8 cellular contexts compared by ENCODE assay signal in genomic region chr10:116490028-116490662, GRCh38. TPM values are rescaled to one million over a fixed set of nuclear protein-coding genes. Genes with fewer than 3 reads are reported as not detected.
DNase-seq lines count a peak whose midpoint lies in the region; ATAC-seq and TF ChIP-seq lines count a peak whose summit lies in the region.
"Had no signal": no experiment of that assay in that cellular context is flagged by ENCODE, and none has a peak within 500 bp of the region (broad histone marks: within the 10 kb centered on the region; RNA-seq: fewer than 3 reads in every experiment).

No MANE protein-coding gene starts in this region.

- no peak overlapping the region for H3K27ac ChIP-seq in VCaP

- no peaks in the 10 kb centered on the region for H3K4me1 Mint-ChIP-seq in natural killer cell
- H3K4me1 Mint-ChIP-seq: activated B cell treated with CpG ODN at 0.5 μM for 24 hours had no signal

- no peaks in the 10 kb centered on the region for H3K36me3 Mint-ChIP-seq in activated naive CD4-positive, alpha-beta T cell treated with anti-CD3 and anti-CD28 coated beads, Interleukin-2, amount 50 U/mL, for 72 hours
- H3K36me3 Mint-ChIP-seq in natural killer cell, result no peaks in the 10 kb centered on the region

- H3K27ac Mint-ChIP-seq in activated naive CD4-positive, alpha-beta T cell treated with anti-CD3 and anti-CD28 coated beads, Interleukin-2, amount 50 U/mL, for 72 hours, result no peak overlapping the region
- H3K27ac Mint-ChIP-seq in natural killer cell, result no peak overlapping the region
- H3K27ac Mint-ChIP-seq: activated B cell treated with CpG ODN at 0.5 μM for 24 hours had no signal

- H3K4me3 Mint-ChIP-seq in natural killer cell, result no peak overlapping the region
- H3K4me3 Mint-ChIP-seq: activated B cell treated with CpG ODN at 0.5 μM for 24 hours had no signal

- H3K9me3 Mint-ChIP-seq in activated naive CD4-positive, alpha-beta T cell treated with anti-CD3 and anti-CD28 coated beads, Interleukin-2, amount 50 U/mL, for 72 hours, result no peaks in the 10 kb centered on the region
- no peaks in the 10 kb centered on the region for H3K9me3 Mint-ChIP-seq in natural killer cell
- H3K9me3 Mint-ChIP-seq: activated B cell treated with CpG ODN at 0.5 μM for 24 hours had no signal

- H3K27me3 Mint-ChIP-seq in natural killer cell (ENCODE audit: low read depth in 2 of 2), result no peaks in the 10 kb centered on the region
- H3K27me3 Mint-ChIP-seq: activated B cell treated with CpG ODN at 0.5 μM for 24 hours had no signal

- intact Hi-C loops in natural killer cell (cut with micrococcal nuclease), result no loop called here

- ATAC-seq in HG03060 (IDR thresholded peaks at IDR 0.05; ENCODE audit: low read depth, unreplicated experiment) (peak; percentile 55), natural killer cell (no peak)
- ATAC-seq in activated naive CD4-positive, alpha-beta T cell treated with anti-CD3 and anti-CD28 coated beads, Interleukin-2, amount 50 U/mL, for 72 hours, result no peak

- DNase-seq in GM04504 (ENCODE audit: low read depth) (peak; percentile 5), left kidney (ENCODE audit: low read depth, low spot score) (peak; percentile 35), natural killer cell (no peak)
- no peak for DNase-seq in activated naive CD4-positive, alpha-beta T cell treated with anti-CD3 and anti-CD28 coated beads, Interleukin-2, amount 50 U/mL, for 72 hours (ENCODE audit: low spot score in 2 of 2)
- no peak for DNase-seq in activated T-cell treated with anti-CD3 and anti-CD28 coated beads, Interleukin-2, amount 50 U/mL, for 48 hours
- DNase-seq: activated B cell treated with CpG ODN at 0.5 μM for 24 hours had no signal

- TF ChIP-seq CTCF in VCaP (conservative IDR thresholded peaks at IDR 0.05) (peak; percentile 72), natural killer cell (IDR thresholded peaks at IDR 0.05) (no peak)

RNA-seq across cellular contexts. Expression of gene PNLIP, which starts 55.6 kb away (rescaled TPM):
- total RNA-seq in activated naive CD4-positive, alpha-beta T cell treated with anti-CD3 and anti-CD28 coated beads, Interleukin-2, amount 50 U/mL, for 72 hours, result not detected
- total RNA-seq in natural killer cell, result not detected
- total RNA-seq: activated B cell treated with CpG ODN at 0.5 μM for 24 hours had no signal

Comparison
In these comparisons a context has a peak if more than half of its experiments do, and no peak if none do; other contexts are left out.
1. DNase-seq: peak in GM04504 (single experiment) and left kidney (single experiment); none in activated naive CD4-positive, alpha-beta T cell treated with anti-CD3 and anti-CD28 coated beads, Interleukin-2, amount 50 U/mL, for 72 hours (0 of 2), natural killer cell (single experiment) and activated T-cell treated with anti-CD3 and anti-CD28 coated beads, Interleukin-2, amount 50 U/mL, for 48 hours (0 of 2).